33 cellular contexts compared by ENCODE assay signal in the genomic region with DNA sequence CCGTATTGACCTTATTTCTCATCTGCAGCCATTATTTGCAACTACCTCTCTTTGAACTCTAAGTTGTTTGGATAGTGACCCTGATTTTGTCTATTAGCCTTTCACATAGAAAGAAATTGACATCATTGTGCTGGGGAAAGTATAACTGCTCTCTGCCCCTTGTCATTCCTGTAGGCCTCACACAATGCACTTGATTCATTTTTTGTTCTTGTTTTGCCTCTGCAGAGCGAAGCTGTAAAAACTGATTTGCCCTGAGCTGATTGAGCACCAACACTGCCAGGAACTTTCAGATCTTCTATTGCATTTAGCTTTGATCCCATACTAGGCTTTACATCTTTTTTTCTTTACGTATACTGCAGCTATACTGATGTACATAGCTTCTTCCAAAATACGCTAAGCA.
"Had no signal": no experiment of that assay in that cellular context is flagged by ENCODE, and none has a peak within 500 bp of the region (broad histone marks: within the 10 kb centered on the region; RNA-seq: fewer than 3 reads in every experiment).

No MANE protein-coding gene starts in this region.

- H3K4me2 ChIP-seq: KMS-11 had no signal

- H3K27ac ChIP-seq: brain microvascular endothelial cell, KMS-11, RWPE1, WERI-Rb-1 had no signal

- DNase-seq: activated CD4-positive, alpha-beta memory T cell treated with anti-CD3 and anti-CD28 coated beads, Interleukin-2, amount 10 ng/mL, durations not matched to agents 7 days and 5 days; activated CD4-positive, alpha-beta T cell treated with anti-CD3 and anti-CD28 coated beads for 1 hour; activated CD4-positive, alpha-beta T cell treated with anti-CD3 and anti-CD28 coated beads for 48 hours; activated CD4-positive, CD25-positive, alpha-beta regulatory T cell; activated CD8-positive, alpha-beta memory T cell treated with anti-CD3 and anti-CD28 coated beads for 24 hours; activated CD8-positive, alpha-beta memory T cell treated with anti-CD3 and anti-CD28 coated beads, Interleukin-2, amount 10 ng/mL, durations not matched to agents 7 days and 5 days; activated CD8-positive, alpha-beta memory T cell treated with anti-CD3 and anti-CD28 coated beads, Interleukin-2, amount 50 U/mL, for 48 hours; activated effector memory CD4-positive, alpha-beta T cell treated with Interleukin-2 at 50 U/mL for 16 hours; activated naive CD4-positive, alpha-beta T cell treated with anti-CD3 and anti-CD28 coated beads, Interleukin-2, amount 10 ng/mL, durations not matched to agents 7 days and 5 days; activated naive CD8-positive, alpha-beta T cell treated with anti-CD3 and anti-CD28 coated beads, Interleukin-2, amount 50 U/mL, for 24 hours; activated T-cell treated with anti-CD3 and anti-CD28 coated beads, Interleukin-2, amount 50 U/mL, for 48 hours; brain microvascular endothelial cell; MM.1S; MV-4-11; NCI-H1092; NCI-H1436 treated with DMSO at 0.1 percent for 48 hours; NCI-H1694 treated with DMSO at 0.1 percent for 48 hours; NCI-H2029; NCI-H2107; NCI-H2171; NCI-H510A; NCI-H526; NCI-H748 treated with DMSO at 0.1 percent for 48 hours; NK-92 treated with Interleukin-12 subunit alpha and Interleukin-12 subunit beta, amount 100 ng/mL, for 24 hours; PC-3; SIG-M5; T-cell; T-helper 2 cell; T1000; WERI-Rb-1 had no signal

- H3K27me3 ChIP-seq: brain microvascular endothelial cell had no signal

- H3K9ac ChIP-seq: KMS-11 had no signal

- H3K36me3 ChIP-seq: brain microvascular endothelial cell, WERI-Rb-1 had no signal

- FAIRE-seq: RCC 7860 had no signal
